8 cellular contexts compared by ENCODE assay signal in the genomic region with DNA sequence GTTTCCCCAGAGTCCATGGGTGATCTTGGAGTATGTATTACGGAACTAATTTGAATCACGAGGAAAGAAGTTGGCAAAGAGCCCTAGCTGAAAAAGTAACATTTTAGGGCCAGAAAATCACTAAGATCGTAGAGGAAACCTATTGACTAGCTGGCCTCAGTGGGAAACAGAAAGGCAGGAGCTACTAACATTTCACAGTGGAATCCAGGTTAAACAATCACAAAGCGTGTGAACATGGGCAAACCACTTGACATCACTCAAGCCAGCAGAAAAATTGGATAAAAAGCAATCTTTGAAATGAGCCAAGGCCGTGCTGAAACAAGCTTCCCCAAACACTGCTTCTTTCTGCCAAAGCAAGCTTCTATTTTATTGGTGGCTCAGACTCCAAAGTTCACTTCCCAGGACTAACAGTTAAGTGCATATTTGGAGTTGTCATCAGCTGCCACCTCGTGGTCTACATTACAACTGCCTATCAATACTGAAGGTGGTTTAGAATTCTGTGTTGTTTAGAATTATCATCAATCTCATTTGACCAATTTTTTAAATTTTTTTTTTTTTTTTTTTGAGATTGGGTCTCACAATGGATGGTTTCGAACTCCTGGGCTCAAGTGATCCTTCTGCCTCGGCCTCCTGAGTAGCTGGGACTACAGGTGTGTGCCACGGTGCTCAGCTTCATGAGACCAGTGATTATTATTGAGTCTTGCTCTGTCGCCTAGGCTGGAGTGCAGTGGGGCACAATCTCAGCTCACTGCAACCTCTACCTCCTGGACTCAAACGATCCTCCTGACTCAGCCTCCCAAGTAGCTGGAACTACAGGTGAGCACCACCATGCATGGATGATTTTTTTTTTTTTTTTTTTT. TPM values are rescaled to one million over a fixed set of nuclear protein-coding genes. Genes with fewer than 3 reads are reported as not detected.
DNase-seq lines count a peak whose midpoint lies in the region; ATAC-seq and FAIRE-seq lines count a peak whose summit lies in the region.

No MANE protein-coding gene starts in this region.

- WGBS in esophagus, 2 donors = 36 to 39% methylated on average over 11 of the region's 11 CpGs

- peaks cover 8 to 17% of the 10 kb centered on the region in 2 donors for H3K36me3 ChIP-seq in esophagus (ENCODE audit: control insufficient read depth in 2 of 2, insufficient read depth in 2 of 2, low read length in 1 of 2)

- no peaks in the 10 kb centered on the region for H3K9me3 ChIP-seq in esophagus (ENCODE audit: control insufficient read depth in 2 of 2, insufficient read depth in 1 of 2, low read depth in 1 of 2, low read length in 1 of 2)

- H3K4me3 ChIP-seq in esophagus (ENCODE audit: low read depth in 1 of 2, low read length in 2 of 2) = no peak overlapping the region

- peak; percentile 93 for FAIRE-seq in A204.1 (lab: Jason Lieb, UNC)

- no peaks in the 10 kb centered on the region for H3K4me1 ChIP-seq in esophagus (ENCODE audit: control insufficient read depth in 2 of 2, insufficient read depth in 2 of 2, low read length in 1 of 2)

- H3K27me3 ChIP-seq in esophagus (ENCODE audit: control insufficient read depth in 1 of 2, insufficient read depth in 2 of 2, low read length in 2 of 2) = no peaks in the 10 kb centered on the region

- H3K27ac ChIP-seq in esophagus (ENCODE audit: low read depth in 2 of 2, low read length in 1 of 2) = peak overlapping the region; percentile 5 to 26

- DNase-seq in GM03348 (ENCODE audit: low spot score) = peak; percentile 78
- DNase-seq in NCI-H446 (lab: John Stamatoyannopoulos, UW) = peak; percentile 84 to 86
- DNase-seq in activated CD4-positive, alpha-beta T cell treated with anti-CD3 and anti-CD28 coated beads, Interleukin-2, amount 50 U/mL, for 4 hours = peak; percentile 27 to 31
- peak; percentile 66 for DNase-seq in myocyte (ENCODE audit: low read depth)

- no peak for ATAC-seq in GM19463 (IDR thresholded peaks at IDR 0.05; ENCODE audit: unreplicated experiment)
- no peak for ATAC-seq in HG02642 (IDR thresholded peaks at IDR 0.05; ENCODE audit: poor library complexity, unreplicated experiment)

RNA-seq across cellular contexts. Expression of a gene that starts 10.6 kb away (rescaled TPM):
- polyA plus RNA-seq in esophagus = 1,000 to 10,000 TPM; 1,884 to 2,829 TPM
- 1,443 and 1,569 TPM in 2 replicates for total RNA-seq in myocyte
- 1,782 TPM for polyA plus RNA-seq in myocyte (2012)

RNA-seq across cellular contexts. Expression of a gene that starts 22.8 kb away (rescaled TPM):
- polyA plus RNA-seq in esophagus = 1 to 10 TPM; 7.9 to 8.5 TPM
- 39.6 and 45.9 TPM in 2 replicates for total RNA-seq in myocyte
- 8.9 TPM for polyA plus RNA-seq in myocyte (2012)

RNA-seq across cellular contexts. Expression of a gene that starts 50.6 kb away (rescaled TPM):
- polyA plus RNA-seq in esophagus = under 1 TPM; 0.01 to 0.04 TPM
- 4.4 and 5.4 TPM in 2 replicates for total RNA-seq in myocyte
- polyA plus RNA-seq in myocyte (2012) = 9.4 TPM

Comparison
In these comparisons a context has a peak if more than half of its experiments do, and no peak if none do; other contexts are left out.
1. DNase-seq: peak in every context shown above with its lines; median percentile 85 in NCI-H446; 78 in GM03348; 66 in myocyte; 29 in activated CD4-positive, alpha-beta T cell treated with anti-CD3 and anti-CD28 coated beads, Interleukin-2, amount 50 U/mL, for 4 hours.